Comparison of ENCODE assay signal across 8 cellular contexts in genomic region chr18:77208969-77209368, GRCh38. TPM values are rescaled to one million over a fixed set of nuclear protein-coding genes. Genes with fewer than 3 reads are reported as not detected.
A peak's percentile ranks its signal among the peaks of the same experiment; 100 is the strongest.
DNase-seq lines count a peak whose midpoint lies in the region; ATAC-seq and TF ChIP-seq lines count a peak whose summit lies in the region.

No MANE protein-coding gene starts in this region.

- no peak for TF ChIP-seq CTCF in esophagus squamous epithelium (IDR thresholded peaks at IDR 0.05)
- no peak for TF ChIP-seq CTCF in sigmoid colon (IDR thresholded peaks at IDR 0.05)
- no peak for TF ChIP-seq CTCF in GM23338 (conservative IDR thresholded peaks at IDR 0.05; ENCODE audit: low read depth in 2 of 2)

- 39 to 58% methylated on average over 4 of the region's 4 CpGs for WGBS in esophagus squamous epithelium, 2 donors
- WGBS in sigmoid colon, 2 donors, result 5 to 24% methylated on average over 4 of the region's 4 CpGs
- no CpG with 5 or more reads among the region's 4 CpGs for WGBS in mesendoderm (ENCODE audit: extremely low coverage, insufficient coverage, low lambda C conversion rate)

- H2BK15ac ChIP-seq in mesendoderm (replicated peaks; ENCODE audit: low read depth), result no peak overlapping the region

- no peak overlapping the region for H4K8ac ChIP-seq in mesendoderm (ENCODE audit: low read depth, low read length)

- H3K4me1 ChIP-seq in BLaER1 (peaks cover 37% of the 10 kb centered on the region), SJSA1 (replicated peaks) (peaks cover 52% of the 10 kb centered on the region), esophagus squamous epithelium (peaks cover 6 to 38% (median 14%) of the 10 kb centered on the region in 3 donors), sigmoid colon (peaks cover 0 to 18% (median 17%) of the 10 kb centered on the region in 4 donors), GM23338 (ENCODE audit: insufficient read depth) (no peaks in the 10 kb centered on the region), mesendoderm (ENCODE audit: control insufficient read depth, low read depth, low read length) (no peaks in the 10 kb centered on the region)

- H3K36me3 Mint-ChIP-seq in GM23338 (ENCODE audit: low read depth), result no peaks in the 10 kb centered on the region; the same call in 2 of the 3 replicates

- H3K27me3 ChIP-seq in BLaER1 (no peaks in the 10 kb centered on the region), SJSA1 (replicated peaks) (no peaks in the 10 kb centered on the region), esophagus squamous epithelium (no peaks in the 10 kb centered on the region), sigmoid colon (no peaks in the 10 kb centered on the region), GM23338 (ENCODE audit: insufficient read depth) (no peaks in the 10 kb centered on the region), mesendoderm (ENCODE audit: insufficient read depth, low read length, poor library complexity) (no peaks in the 10 kb centered on the region)

- H3F3A ChIP-seq in GM23338 (replicated peaks; ENCODE audit: low read depth), result no peaks in the 10 kb centered on the region

- H3K56ac ChIP-seq in mesendoderm (ENCODE audit: low read length), result no peak overlapping the region

- no peak overlapping the region for H2AK5ac ChIP-seq in mesendoderm (ENCODE audit: low read length)

- H3K27me3 Mint-ChIP-seq in GM23338 (ENCODE audit: insufficient read depth, low read depth, poor library complexity), result peaks cover 1% of the 10 kb centered on the region

- ATAC-seq in GM18873 (IDR thresholded peaks at IDR 0.05; ENCODE audit: low FRiP score, unreplicated experiment) (peak; percentile 67), HG03095 (IDR thresholded peaks at IDR 0.05; ENCODE audit: unreplicated experiment) (peak; percentile 86), GM23338 (no peak)

- H3K4me3 Mint-ChIP-seq in GM23338, result no peak overlapping the region

- H3K4me3 ChIP-seq in BLaER1 (peak overlapping the region; percentile 57), SJSA1 (peak overlapping the region; percentile 7; the same call in 1 of the 2 replicates), esophagus squamous epithelium (peak overlapping the region in 2 of 4 donors; percentile 17 to 37), sigmoid colon (peak overlapping the region in 2 of 4 donors; percentile 9 to 12), GM23338 (no peak overlapping the region), mesendoderm (ENCODE audit: low read length) (no peak overlapping the region)

- peak; percentile 92 to 94 for DNase-seq in SJSA1 (ENCODE audit: low read depth in 1 of 2, low spot score in 2 of 2)
- DNase-seq in esophagus squamous epithelium (lab: John Stamatoyannopoulos, UW), result no peak
- DNase-seq in sigmoid colon, result peak; percentile 76
- no peak for DNase-seq in GM23338 (ENCODE audit: low spot score)
- DNase-seq in mesendoderm, result no peak

- H3K79me2 ChIP-seq in GM23338 (replicated peaks; ENCODE audit: insufficient read depth) (no peaks in the 10 kb centered on the region), mesendoderm (ENCODE audit: control insufficient read depth, insufficient read depth, low read length) (no peaks in the 10 kb centered on the region)

- H4K5ac ChIP-seq in mesendoderm (ENCODE audit: low read length), result no peak overlapping the region

- H3K4me2 ChIP-seq in BLaER1 (peak overlapping the region; percentile 77), GM23338 (no peak overlapping the region), mesendoderm (ENCODE audit: low read length) (no peak overlapping the region)

- no peak overlapping the region for H2AFZ ChIP-seq in GM23338

- H4K20me1 ChIP-seq in BLaER1, result no peaks in the 10 kb centered on the region
- H4K20me1 ChIP-seq in GM23338 (replicated peaks; ENCODE audit: insufficient read depth), result no peaks in the 10 kb centered on the region

- no peak for TF ChIP-seq POLR2A in esophagus squamous epithelium (IDR thresholded peaks at IDR 0.05)
- TF ChIP-seq POLR2A in sigmoid colon (IDR thresholded peaks at IDR 0.05), result no peak

- no peak overlapping the region for H2BK120ac ChIP-seq in mesendoderm (ENCODE audit: low read depth, low read length)

- H3K4ac ChIP-seq in mesendoderm (ENCODE audit: low read depth, low read length), result no peak overlapping the region

- H3K36me3 ChIP-seq in BLaER1 (no peaks in the 10 kb centered on the region), SJSA1 (no peaks in the 10 kb centered on the region), esophagus squamous epithelium (no peaks in the 10 kb centered on the region), sigmoid colon (no peaks in the 10 kb centered on the region), GM23338 (ENCODE audit: insufficient read depth) (no peaks in the 10 kb centered on the region), mesendoderm (ENCODE audit: control insufficient read depth, insufficient read depth, low read length) (no peaks in the 10 kb centered on the region)

- H3K4me1 Mint-ChIP-seq in GM23338, result peaks cover 8% of the 10 kb centered on the region; the same call in 2 of the 3 replicates

- no peaks in the 10 kb centered on the region for H3K79me1 ChIP-seq in mesendoderm (ENCODE audit: low read length)

- H3K23ac ChIP-seq in mesendoderm (ENCODE audit: low read length), result no peak overlapping the region

- TF ChIP-seq EP300 in sigmoid colon (IDR thresholded peaks at IDR 0.05), result no peak

- intact Hi-C loops in esophagus squamous epithelium (cut with DNase I), result no loop called here
- intact Hi-C loops in sigmoid colon (cut with DNase I), result no loop called here

- H3K27ac ChIP-seq in BLaER1, result peak overlapping the region; percentile 83
- H3K27ac ChIP-seq in SJSA1, result peak overlapping the region; percentile 82
- peak overlapping the region in 3 of 4 donors; percentile 25 to 80 (median 65) for H3K27ac ChIP-seq in esophagus squamous epithelium
- peak overlapping the region in 2 of 4 donors; percentile 13 to 68 for H3K27ac ChIP-seq in sigmoid colon
- no peak overlapping the region for H3K27ac ChIP-seq in GM23338 (ENCODE audit: low read depth)
- no peak overlapping the region for H3K27ac ChIP-seq in mesendoderm (ENCODE audit: low read depth, low read length)

- no peaks in the 10 kb centered on the region; the same call in 2 of the 3 replicates for H3K9me3 Mint-ChIP-seq in GM23338

- H3K9me3 ChIP-seq in BLaER1 (no peaks in the 10 kb centered on the region), SJSA1 (replicated peaks) (no peaks in the 10 kb centered on the region), esophagus squamous epithelium (no peaks in the 10 kb centered on the region), sigmoid colon (no peaks in the 10 kb centered on the region)

- no peak overlapping the region for H3K27ac Mint-ChIP-seq in GM23338

- H3K9ac ChIP-seq in BLaER1 (peak overlapping the region; percentile 59; the same call in 1 of the 2 replicates), mesendoderm (ENCODE audit: low read length) (no peak overlapping the region)

- H2BK5ac ChIP-seq in mesendoderm (ENCODE audit: low read length), result no peak overlapping the region

- no peaks in the 10 kb centered on the region for H3K9me2 ChIP-seq in GM23338 (ENCODE audit: insufficient read depth)

- H3K18ac ChIP-seq in mesendoderm (ENCODE audit: low read length), result no peak overlapping the region

TF ChIP-seq in GM23338, 12 proteins besides CTCF, POLR2A, EP300 and RAD21:
- TF ChIP-seq JUNB (IDR thresholded peaks at IDR 0.05; ENCODE audit: unreplicated experiment), result no peak
- TF ChIP-seq EZH2phosphoT487 (IDR thresholded peaks at IDR 0.05; ENCODE audit: unreplicated experiment), result no peak
- TF ChIP-seq CREB1 (CRISPR knock-in tag; IDR thresholded peaks at IDR 0.05; ENCODE audit: low read depth), result no peak
- no peak for TF ChIP-seq ZNF114 (CRISPR knock-in tag; IDR thresholded peaks at IDR 0.05)
- TF ChIP-seq ZNF331 (CRISPR knock-in tag; IDR thresholded peaks at IDR 0.05; ENCODE audit: low read depth), result no peak
- TF ChIP-seq STAT1 (IDR thresholded peaks at IDR 0.05; ENCODE audit: unreplicated experiment), result no peak
- TF ChIP-seq EZH2 (IDR thresholded peaks at IDR 0.05; ENCODE audit: low read depth, unreplicated experiment), result no peak
- no peak for TF ChIP-seq POLR2AphosphoS5 (IDR thresholded peaks at IDR 0.05; ENCODE audit: low read depth)
- no peak for TF ChIP-seq NANOG (IDR thresholded peaks at IDR 0.05; ENCODE audit: borderline replicate concordance)
TF ChIP-seq in GM23338: peak in this region for 0.

RNA-seq across cellular contexts. Expression of gene GALR1, which starts 40.7 kb away (rescaled TPM):
- total RNA-seq in SJSA1 (2014; rRNA removed; shearing (Covaris generic)), result not detected in 2 replicates
- total RNA-seq in esophagus squamous epithelium, result under 1 TPM in 1 of 4 donors, not detected in 3; 0.04 TPM
- total RNA-seq in sigmoid colon, result under 1 TPM; 0.28 to 0.71 (median 0.44) TPM
- under 1 TPM in 1 of 3 donors, not detected in 2; 0.16 TPM for polyA plus RNA-seq in sigmoid colon
- 0.74 and 1.1 TPM in 2 replicates for total RNA-seq in GM23338 (2014; rRNA removed; shearing (Covaris generic))
- polyA plus RNA-seq in GM23338 (2016; fragmentation: Nextera tagmentation; extraction: Ambion mirVana), result 0.19 and 0.32 TPM in 2 replicates
- polyA plus RNA-seq in mesendoderm (2013, experiment 1 of 2), result 0.01 TPM
- polyA plus RNA-seq in mesendoderm (2013, experiment 2 of 2), result under 0.01 TPM

Comparison
In these comparisons a context has a peak if more than half of its experiments do, and no peak if none do; other contexts are left out.
1. H3K27ac ChIP-seq: peak in BLaER1 (single experiment), SJSA1 (single experiment) and esophagus squamous epithelium (3 of 4); none in GM23338 (single experiment) and mesendoderm (single experiment).
2. H3K4me3 ChIP-seq: peak in BLaER1 (single experiment) and SJSA1 (single experiment); none in GM23338 (single experiment) and mesendoderm (single experiment).
3. DNase-seq: peak in SJSA1 (2 of 2) and sigmoid colon (single experiment); none in esophagus squamous epithelium (single experiment), GM23338 (single experiment) and mesendoderm (single experiment).